ENCODE assay signal across 9 cellular contexts in genomic region chr13:112918746-112919145, GRCh38. TPM values are rescaled to one million over a fixed set of nuclear protein-coding genes. Genes with fewer than 3 reads are reported as not detected.
"Had no signal": no experiment of that assay in that cellular context is flagged by ENCODE, and none has a peak within 500 bp of the region (broad histone marks: within the 10 kb centered on the region; RNA-seq: fewer than 3 reads in every experiment).

No MANE protein-coding gene starts in this region.

- H3K36me3 ChIP-seq: HAP-1 had no signal

- ATAC-seq: HCT116, K562 had no signal

- H3K27ac ChIP-seq: HL-60, KMS-11 had no signal

- H3K9me3 ChIP-seq: HAP-1 had no signal

- H3K9ac ChIP-seq: KMS-11 had no signal

- H3K4me2 ChIP-seq: KMS-11 had no signal

- H3K4me3 ChIP-seq: HAP-1, K562 had no signal

- H3K4me1 ChIP-seq: HAP-1 had no signal

- DNase-seq: GOT3, HFFc6, IMR-90, Karpas-422 had no signal

RNA-seq across cellular contexts. Expression of gene MCF2L, which starts 50.3 kb away (rescaled TPM):
- total RNA-seq: HFFc6 had no signal
- polyA plus RNA-seq: IMR-90 had no signal
